Comparison of ENCODE assay signal across 1 cellular context in the genomic region with DNA sequence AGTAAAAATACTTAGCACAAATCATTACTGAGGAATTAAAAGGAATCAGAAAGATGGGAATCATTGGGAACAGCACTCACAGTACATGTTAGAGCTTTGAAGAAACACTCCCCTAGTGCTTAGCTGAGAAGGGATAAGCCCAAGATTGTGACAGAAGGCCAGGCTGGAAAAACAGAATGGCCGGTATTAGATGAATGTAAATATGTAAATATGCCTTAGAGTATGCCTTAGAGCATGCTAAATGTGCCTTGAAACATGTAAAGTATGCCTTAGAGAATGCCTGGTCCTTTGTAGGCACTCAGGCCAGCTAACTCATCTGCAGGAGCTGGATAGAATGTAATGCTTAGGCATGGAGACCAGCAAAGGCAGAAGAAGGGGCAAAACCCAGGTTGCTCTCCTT.
TF ChIP-seq lines count a peak whose summit lies in the region.

No MANE protein-coding gene starts in this region.

TF ChIP-seq in A549, 52 proteins besides CTCF, POLR2A, EP300 and RAD21 (continued from another document):
- TF ChIP-seq FOXS1 (CRISPR knock-in tag; IDR thresholded peaks at IDR 0.05) = no peak
- no peak for TF ChIP-seq NR3C1 (IDR thresholded peaks at IDR 0.05)
- TF ChIP-seq JUN (IDR thresholded peaks at IDR 0.05) = no peak
- no peak for TF ChIP-seq MYC (IDR thresholded peaks at IDR 0.05; ENCODE audit: borderline replicate concordance, low read length)
TF ChIP-seq in A549: peak in this region for 0.
